8 cellular contexts compared by ENCODE assay signal in genomic region chr6:44475779-44476434, GRCh38.
DNase-seq lines count a peak whose midpoint lies in the region; ATAC-seq and TF ChIP-seq lines count a peak whose summit lies in the region.

No MANE protein-coding gene starts in this region.

- H3K27me3 Mint-ChIP-seq in CD4-positive, CD25-positive, alpha-beta regulatory T cell: peaks cover 16% of the 10 kb centered on the region

- H3K9me2 ChIP-seq in neural cell (ENCODE audit: insufficient read depth, low read length): no peaks in the 10 kb centered on the region

- no peak overlapping the region for H3K27ac Mint-ChIP-seq in CD4-positive, CD25-positive, alpha-beta regulatory T cell

- no peaks in the 10 kb centered on the region for H3F3A ChIP-seq in neural cell (ENCODE audit: insufficient read depth, low read length, poor library complexity, severe bottlenecking)

- TF ChIP-seq CTCF in OCI-LY3 (IDR thresholded peaks at IDR 0.05; ENCODE audit: low read depth, low read length) (peak; percentile 98), fibroblast of lung (conservative IDR thresholded peaks at IDR 0.05 in 1 of 2, IDR thresholded peaks at IDR 0.05 in 1 of 2; ENCODE audit: low read depth in 1 of 2, low read length in 2 of 2) (peak; percentile 88 to 90), neural cell (IDR thresholded peaks at IDR 0.05; ENCODE audit: poor library complexity, severe bottlenecking) (peak; percentile 96)

- H3K4me1 ChIP-seq in CD4-positive, CD25-positive, alpha-beta regulatory T cell (ENCODE audit: control insufficient read depth, insufficient read depth, low read length, poor library complexity, severe bottlenecking): peaks cover 6% of the 10 kb centered on the region
- peaks cover 21% of the 10 kb centered on the region for H3K4me1 ChIP-seq in HUES64 (ENCODE audit: insufficient read depth, low read length)
- peaks cover 13% of the 10 kb centered on the region for H3K4me1 ChIP-seq in OCI-LY3 (ENCODE audit: low read length)
- no peaks in the 10 kb centered on the region for H3K4me1 ChIP-seq in fibroblast of lung (ENCODE audit: control insufficient read depth, extremely low read depth, insufficient read depth, low read length)

- H3K4me3 ChIP-seq in CD4-positive, CD25-positive, alpha-beta regulatory T cell (ENCODE audit: low read depth, low read length): no peak overlapping the region
- H3K4me3 ChIP-seq in HUES64 (ENCODE audit: low read length) (no peak overlapping the region), OCI-LY3 (ENCODE audit: low read length) (peak overlapping the region; percentile 72), fibroblast of lung (replicated peaks in 1 of 4; ENCODE audit: control extremely low read depth in 1 of 4, insufficient read depth in 1 of 4, low read depth in 3 of 4, low read length in 4 of 4) (no peak overlapping the region), neural cell (ENCODE audit: low read length) (no peak overlapping the region)

- H3K4me2 ChIP-seq in OCI-LY3 (ENCODE audit: low read length) (peak overlapping the region; percentile 94), fibroblast of lung (ENCODE audit: extremely low read depth, insufficient read depth, low read length) (peak overlapping the region; percentile 33), neural cell (ENCODE audit: low read length) (no peak overlapping the region)

- no peaks in the 10 kb centered on the region for H3K36me3 Mint-ChIP-seq in CD4-positive, CD25-positive, alpha-beta regulatory T cell

- ATAC-seq in CD4-positive, CD25-positive, alpha-beta regulatory T cell (ENCODE audit: low read depth in 2 of 2): peak; percentile 45 to 69
- peak; percentile 76 for ATAC-seq in GM19455 (IDR thresholded peaks at IDR 0.05; ENCODE audit: unreplicated experiment)
- peak; percentile 81 for ATAC-seq in stimulated activated naive CD8-positive, alpha-beta T cell treated with anti-CD3 and anti-CD28 coated beads, Interleukin-15, Interleukin-2, amounts not matched to agents 100 U/mL and 50 U/mL, for 24 hours

- H3K79me2 ChIP-seq in OCI-LY3 (ENCODE audit: low read length) (no peaks in the 10 kb centered on the region), fibroblast of lung (ENCODE audit: control insufficient read depth, insufficient read depth, low read length) (no peaks in the 10 kb centered on the region), neural cell (replicated peaks; ENCODE audit: insufficient read depth, low read length) (no peaks in the 10 kb centered on the region)

- no peaks in the 10 kb centered on the region for H3K9me3 Mint-ChIP-seq in CD4-positive, CD25-positive, alpha-beta regulatory T cell

- TF ChIP-seq RAD21 in neural cell (conservative IDR thresholded peaks at IDR 0.05): peak; percentile 97

- H3K36me3 ChIP-seq in CD4-positive, CD25-positive, alpha-beta regulatory T cell (ENCODE audit: control insufficient read depth, insufficient read depth, low read length): no peaks in the 10 kb centered on the region
- H3K36me3 ChIP-seq in HUES64 (ENCODE audit: insufficient read depth, low read length) (no peaks in the 10 kb centered on the region), OCI-LY3 (replicated peaks; ENCODE audit: low read depth, low read length) (no peaks in the 10 kb centered on the region), fibroblast of lung (ENCODE audit: control insufficient read depth, insufficient read depth, low read length) (no peaks in the 10 kb centered on the region), neural cell (ENCODE audit: insufficient read depth, low read length) (no peaks in the 10 kb centered on the region)

- H3K4me3 Mint-ChIP-seq in CD4-positive, CD25-positive, alpha-beta regulatory T cell: no peak overlapping the region

- H3K27ac ChIP-seq in CD4-positive, CD25-positive, alpha-beta regulatory T cell (ENCODE audit: insufficient read depth, low read length, poor library complexity, severe bottlenecking): no peak overlapping the region
- H3K27ac ChIP-seq in HUES64 (ENCODE audit: low read depth, low read length): no peak overlapping the region
- no peak overlapping the region for H3K27ac ChIP-seq in OCI-LY3 (ENCODE audit: low read length)
- no peak overlapping the region for H3K27ac ChIP-seq in fibroblast of lung (ENCODE audit: insufficient read depth, low read length)
- peak overlapping the region; percentile 77 for H3K27ac ChIP-seq in neural cell (ENCODE audit: low read length)

- WGBS in HUES64: 44% methylated on average over 23 of the region's 23 CpGs

- H3K27me3 ChIP-seq in CD4-positive, CD25-positive, alpha-beta regulatory T cell (ENCODE audit: control insufficient read depth, insufficient read depth, low read length): no peaks in the 10 kb centered on the region
- H3K27me3 ChIP-seq in HUES64 (ENCODE audit: insufficient read depth, low read length) (no peaks in the 10 kb centered on the region), OCI-LY3 (ENCODE audit: low read depth, low read length) (peaks cover 49% of the 10 kb centered on the region), fibroblast of lung (ENCODE audit: control insufficient read depth, insufficient read depth, low read length) (peaks cover 7% of the 10 kb centered on the region), neural cell (ENCODE audit: insufficient read depth, low read depth, low read length) (no peaks in the 10 kb centered on the region)

- peaks cover 0 to 5% (median 1%) of the 10 kb centered on the region in 4 donors for H3K4me1 Mint-ChIP-seq in CD4-positive, CD25-positive, alpha-beta regulatory T cell

- H3K9ac ChIP-seq in HUES64 (ENCODE audit: low read depth, low read length): peak overlapping the region; percentile 49
- peak overlapping the region; percentile 62 for H3K9ac ChIP-seq in OCI-LY3 (ENCODE audit: low read length)
- H3K9ac ChIP-seq in fibroblast of lung (ENCODE audit: insufficient read depth, low read length): no peak overlapping the region
- H3K9ac ChIP-seq in neural cell (ENCODE audit: low read length): peak overlapping the region; percentile 71

- H3K9me3 ChIP-seq in CD4-positive, CD25-positive, alpha-beta regulatory T cell (ENCODE audit: control insufficient read depth in 2 of 2, low read length in 2 of 2): no peaks in the 10 kb centered on the region
- H3K9me3 ChIP-seq in HUES64 (ENCODE audit: insufficient read depth, low read depth, low read length) (no peaks in the 10 kb centered on the region), OCI-LY3 (ENCODE audit: insufficient read depth, low read length) (no peaks in the 10 kb centered on the region), fibroblast of lung (ENCODE audit: control insufficient read depth, insufficient read depth, low read depth, low read length) (no peaks in the 10 kb centered on the region), neural cell (ENCODE audit: low read length) (no peaks in the 10 kb centered on the region)

- H4K20me1 ChIP-seq in OCI-LY3 (ENCODE audit: insufficient read depth, low read length): no peaks in the 10 kb centered on the region
- H4K20me1 ChIP-seq in fibroblast of lung (ENCODE audit: control insufficient read depth, extremely low read depth, insufficient read depth, low read length): no peaks in the 10 kb centered on the region
- H4K20me1 ChIP-seq in neural cell (ENCODE audit: insufficient read depth): no peaks in the 10 kb centered on the region

- H2AFZ ChIP-seq in OCI-LY3 (ENCODE audit: low read depth, low read length): peak overlapping the region; percentile 99
- H2AFZ ChIP-seq in fibroblast of lung (ENCODE audit: low read length): peak overlapping the region; percentile 54
- H2AFZ ChIP-seq in neural cell (ENCODE audit: low read depth, low read length): peak overlapping the region; percentile 62

- DNase-seq in CD4-positive, CD25-positive, alpha-beta regulatory T cell: peak; percentile 37 to 68 (median 54)
- DNase-seq in activated T-cell treated with anti-CD3 and anti-CD28 coated beads for 48 hours (ENCODE audit: low read depth) (peak; percentile 73), fibroblast of lung (ENCODE audit: low read depth in 2 of 2) (peak; percentile 68 to 70)
- peak; percentile 77 for DNase-seq in stimulated activated naive CD8-positive, alpha-beta T cell treated with anti-CD3 and anti-CD28 coated beads, Interleukin-15, Interleukin-2, amounts not matched to agents 100 U/mL and 50 U/mL, for 24 hours

- peak; percentile 51 for TF ChIP-seq EP300 in neural cell (conservative IDR thresholded peaks at IDR 0.05; ENCODE audit: poor library complexity, severe bottlenecking)

TF ChIP-seq in neural cell, 6 proteins besides CTCF, POLR2A, EP300 and RAD21:
- TF ChIP-seq SMC3 (conservative IDR thresholded peaks at IDR 0.05; ENCODE audit: poor library complexity): peak; percentile 94
- TF ChIP-seq MXI1 (conservative IDR thresholded peaks at IDR 0.05; ENCODE audit: poor library complexity, severe bottlenecking): no peak
- TF ChIP-seq POLR2AphosphoS5 (IDR thresholded peaks at IDR 0.05): peak; percentile 49
